ENCODE assay signal across 22 cellular contexts in the genomic region with DNA sequence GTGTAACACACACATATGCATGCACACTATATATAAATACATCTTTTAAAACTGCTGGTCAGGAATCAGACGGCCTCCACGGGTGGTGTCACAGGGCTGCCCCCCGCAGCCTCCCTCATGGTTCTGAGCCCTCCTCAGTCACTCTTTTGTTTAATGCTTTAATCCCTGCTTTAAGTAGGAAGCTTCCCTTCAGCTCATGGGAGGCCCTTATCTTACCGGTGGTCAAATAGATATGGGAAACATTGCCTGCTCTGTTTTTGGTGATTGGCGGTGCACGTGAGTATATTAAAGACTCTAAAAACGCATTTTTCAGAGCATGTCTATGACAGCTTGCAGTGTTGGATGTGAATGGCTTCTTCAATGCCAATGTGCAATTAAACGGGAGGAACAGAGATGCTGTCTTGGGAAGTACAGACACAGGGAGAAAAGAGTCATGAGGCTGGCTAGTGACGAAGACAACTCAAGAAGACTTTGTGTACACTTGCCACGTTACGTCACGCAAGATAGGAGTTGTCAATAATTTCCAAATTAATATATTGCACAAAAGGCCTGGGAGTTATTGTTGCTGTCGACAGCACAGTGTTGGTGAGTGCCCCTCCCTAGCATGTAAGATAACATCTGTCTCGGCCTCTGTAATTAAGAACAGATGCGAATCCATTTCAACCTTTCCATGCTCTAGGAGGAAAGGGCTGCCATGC. TPM values are rescaled to one million over a fixed set of nuclear protein-coding genes. Genes with fewer than 3 reads are reported as not detected.
DNase-seq lines count a peak whose midpoint lies in the region; ATAC-seq lines count a peak whose summit lies in the region.
"Had no signal": no experiment of that assay in that cellular context is flagged by ENCODE, and none has a peak within 500 bp of the region (broad histone marks: within the 10 kb centered on the region; RNA-seq: fewer than 3 reads in every experiment).

No MANE protein-coding gene starts in this region.

- ATAC-seq in sciatic nerve (peak; percentile 19), GM19463 (IDR thresholded peaks at IDR 0.05; ENCODE audit: unreplicated experiment) (no peak), HG03108 (IDR thresholded peaks at IDR 0.05; ENCODE audit: unreplicated experiment) (no peak)
- ATAC-seq: natural killer cell; stimulated activated effector memory CD8-positive, alpha-beta T cell treated with anti-CD3 and anti-CD28 coated beads, Interleukin-12 subunit alpha, Interleukin-12 subunit beta, amount 100 ng/mL, for 72 hours had no signal

- intact Hi-C loops in sciatic nerve (cut with DNase I), result loop anchor here (10.0 kb wide), 2 partner anchors 83 to 357 kb away; no protein-coding TSS in a partner anchor

- DNase-seq in ELR (ENCODE audit: low read depth) (peak; percentile 50), SK-MEL-5 (ENCODE audit: low read depth, low spot score) (peak; percentile 95), fibroblast of gingiva (ENCODE audit: low read depth) (peak; percentile 84), sciatic nerve (ENCODE audit: low spot score) (no peak), mucosa of gallbladder (ENCODE audit: low spot score) (no peak), NCI-H446 (lab: John Stamatoyannopoulos, UW) (no peak)
- DNase-seq: activated CD8-positive, alpha-beta memory T cell treated with anti-CD3 and anti-CD28 coated beads for 24 hours; cerebellar nuclear complex; DMS79 treated with DMSO at 0.1 percent for 48 hours; endodermal cell; natural killer cell; NCI-H187; NCI-H510A treated with DMSO at 0.1 percent for 48 hours; PC-9; small intestine; SW 1271; transverse colon had no signal

- in situ Hi-C loops in SK-MEL-5 (cut with HindIII; ENCODE audit: low pct_unique_long_range_greater_than_20kb, low sequenced_read_pairs), result loop anchor here (25.0 kb wide), 1 partner anchor 95 kb away; no protein-coding TSS in a partner anchor

RNA-seq across cellular contexts. Expression of gene GNLY, which starts 23.3 kb away (rescaled TPM):
- not detected in 2 replicates for total RNA-seq in SK-MEL-5 (2014; rRNA removed; shearing (Covaris generic))
- not detected in 2 replicates for polyA plus RNA-seq in SK-MEL-5 (2015; cell fraction: cytosol; rRNA removed)
- polyA plus RNA-seq in SK-MEL-5 (2015; cell fraction: nucleus; rRNA removed), result 0.53 TPM in 1 of 2 replicates, not detected in the other
- total RNA-seq in sciatic nerve (8.4 TPM), mucosa of gallbladder (0.95 TPM)
- total RNA-seq: endodermal cell, MCF 10A, PC-9 had no signal

RNA-seq across cellular contexts. Expression of gene ATOH8, which starts 36.3 kb away (rescaled TPM):
- total RNA-seq in SK-MEL-5 (2014; rRNA removed; shearing (Covaris generic)), result 12.0 and 16.9 TPM in 2 replicates
- 19.5 and 22.6 TPM in 2 replicates for polyA plus RNA-seq in SK-MEL-5 (2015; cell fraction: cytosol; rRNA removed)
- polyA plus RNA-seq in SK-MEL-5 (2015; cell fraction: nucleus; rRNA removed), result 18.2 and 37.9 TPM in 2 replicates
- total RNA-seq in sciatic nerve (57.2 TPM), mucosa of gallbladder (9.0 TPM)
- total RNA-seq: PC-9 had no signal

RNA-seq across cellular contexts. Expression of gene SFTPB, which starts 49.5 kb away (rescaled TPM):
- total RNA-seq in SK-MEL-5 (2014; rRNA removed; shearing (Covaris generic)), result not detected in 2 replicates
- polyA plus RNA-seq in SK-MEL-5 (2015; cell fraction: cytosol; rRNA removed), result not detected in 2 replicates
- not detected in 2 replicates for polyA plus RNA-seq in SK-MEL-5 (2015; cell fraction: nucleus; rRNA removed)
- total RNA-seq in sciatic nerve (6.1 TPM), mucosa of gallbladder (11.5 TPM)
- total RNA-seq: activated T-helper 2 cell treated with anti-CD3 and anti-CD28 coated beads, Interferon-gamma antibody, Interleukin-2, Interleukin-4, amounts not matched to agents 10 μg/mL and 5 μg/mL and 100 μg/mL, durations not matched to agents 14 hours and 24 hours and 36 hours; endodermal cell; natural killer cell; PC-9; transverse colon had no signal

Comparison
In these comparisons a context has a peak if more than half of its experiments do, and no peak if none do; other contexts are left out.
1. DNase-seq: peak in ELR (single experiment), SK-MEL-5 (single experiment) and fibroblast of gingiva (single experiment); none in sciatic nerve (single experiment), mucosa of gallbladder (single experiment) and NCI-H446 (0 of 2).